Comparison of ENCODE assay signal across 1 cellular context in the genomic region with DNA sequence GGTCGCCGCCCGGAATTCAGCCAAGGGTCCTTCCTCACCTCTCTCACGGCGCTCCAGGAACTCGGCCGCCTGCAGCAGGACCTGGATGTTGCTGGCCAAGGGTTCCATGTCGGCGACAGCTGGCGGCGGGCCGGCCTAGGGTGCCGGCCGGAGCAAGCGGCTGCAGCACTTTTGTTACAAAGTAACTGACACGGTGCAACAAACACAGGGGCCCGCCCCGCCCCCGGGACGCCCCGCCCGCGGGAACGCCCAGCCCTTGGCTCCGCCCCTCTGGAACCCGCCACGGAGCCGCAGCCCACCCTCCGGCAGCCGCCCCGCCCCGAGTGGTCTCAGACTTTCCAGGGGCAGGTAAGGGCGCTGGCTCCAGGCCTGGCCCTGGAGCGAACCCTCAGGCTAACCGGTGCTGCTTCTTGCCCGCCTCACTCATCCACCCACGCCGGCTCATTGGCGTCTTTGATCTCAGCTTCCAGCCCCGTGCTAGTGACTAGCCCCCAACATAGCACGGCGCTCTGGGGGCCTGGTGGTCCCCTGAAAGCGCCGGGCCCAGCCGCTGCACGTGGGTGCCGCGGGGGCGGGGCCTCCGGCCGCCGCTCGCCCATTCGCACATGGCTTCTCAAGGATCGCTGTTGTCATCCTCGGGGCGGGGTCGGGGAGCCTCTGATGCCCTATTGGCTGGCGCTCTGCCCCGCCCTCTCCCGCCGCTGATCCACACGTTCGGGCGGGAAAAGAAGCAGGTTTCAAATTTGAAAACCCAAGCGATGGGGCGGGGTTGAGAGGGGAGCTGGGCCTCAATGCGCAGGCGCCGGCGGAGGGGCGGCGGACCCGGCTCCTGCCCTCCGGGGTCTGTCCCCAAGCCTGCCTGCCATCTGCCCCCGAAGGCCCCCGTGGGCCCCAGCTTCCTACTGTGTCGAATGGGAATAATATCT.
A peak's percentile ranks its signal among the peaks of the same experiment; 100 is the strongest.
TF ChIP-seq lines count a peak whose summit lies in the region.

A gene with protein sequence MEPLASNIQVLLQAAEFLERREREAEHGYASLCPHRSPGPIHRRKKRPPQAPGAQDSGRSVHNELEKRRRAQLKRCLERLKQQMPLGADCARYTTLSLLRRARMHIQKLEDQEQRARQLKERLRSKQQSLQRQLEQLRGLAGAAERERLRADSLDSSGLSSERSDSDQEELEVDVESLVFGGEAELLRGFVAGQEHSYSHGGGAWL (minus strand): TSS at position 176 of the 926 bp plus-strand sequence. CDS start 68 bp downstream, at position 108.

TF ChIP-seq in HEK293, 187 proteins besides CTCF, POLR2A, EP300 and RAD21 (continued from another document and continues in another):
- TF ChIP-seq KLF9 (tag by site-specific recombination; IDR thresholded peaks at IDR 0.05; ENCODE audit: low read depth): peak; percentile 94
- TF ChIP-seq ZNF239 (tag by site-specific recombination; IDR thresholded peaks at IDR 0.05): no peak
- peak; percentile 64; the same call in 1 of the 2 replicates for TF ChIP-seq ZNF24 (tag by site-specific recombination; IDR thresholded peaks at IDR 0.05)
- TF ChIP-seq ZNF596 (tag by site-specific recombination; IDR thresholded peaks at IDR 0.05): 0 out of 2 replicates have a peak, but pooled peaks have one; percentile 3
- TF ChIP-seq ZNF660 (tag by site-specific recombination; IDR thresholded peaks at IDR 0.05): 0 out of 2 replicates have a peak, but pooled peaks have one; percentile 23
- TF ChIP-seq ZNF138 (tag by site-specific recombination; IDR thresholded peaks at IDR 0.05; ENCODE audit: borderline replicate concordance): no peak
- no peak for TF ChIP-seq ZNF112 (tag by site-specific recombination; IDR thresholded peaks at IDR 0.05)
- TF ChIP-seq ZNF10 (tag by site-specific recombination; IDR thresholded peaks at IDR 0.05): peak; percentile 48; the same call in 1 of the 2 replicates
- TF ChIP-seq, protein P1, sequence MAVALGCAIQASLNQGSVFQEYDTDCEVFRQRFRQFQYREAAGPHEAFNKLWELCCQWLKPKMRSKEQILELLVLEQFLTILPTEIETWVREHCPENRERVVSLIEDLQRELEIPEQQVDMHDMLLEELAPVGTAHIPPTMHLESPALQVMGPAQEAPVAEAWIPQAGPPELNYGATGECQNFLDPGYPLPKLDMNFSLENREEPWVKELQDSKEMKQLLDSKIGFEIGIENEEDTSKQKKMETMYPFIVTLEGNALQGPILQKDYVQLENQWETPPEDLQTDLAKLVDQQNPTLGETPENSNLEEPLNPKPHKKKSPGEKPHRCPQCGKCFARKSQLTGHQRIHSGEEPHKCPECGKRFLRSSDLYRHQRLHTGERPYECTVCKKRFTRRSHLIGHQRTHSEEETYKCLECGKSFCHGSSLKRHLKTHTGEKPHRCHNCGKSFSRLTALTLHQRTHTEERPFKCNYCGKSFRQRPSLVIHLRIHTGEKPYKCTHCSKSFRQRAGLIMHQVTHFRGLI (tag by site-specific recombination; IDR thresholded peaks at IDR 0.05): 0 out of 2 replicates have a peak, but pooled peaks have one; percentile 61
- TF ChIP-seq GLIS1 (tag by site-specific recombination; IDR thresholded peaks at IDR 0.05): peak; percentile 70
- peak; percentile 79 for TF ChIP-seq KLF1 (tag by site-specific recombination; IDR thresholded peaks at IDR 0.05)
- TF ChIP-seq ZNF324 (tag by site-specific recombination; IDR thresholded peaks at IDR 0.05): peak; percentile 74
- peak; percentile 33; the same call in 1 of the 2 replicates for TF ChIP-seq ZBTB8A (tag by site-specific recombination; IDR thresholded peaks at IDR 0.05)
- TF ChIP-seq SP7 (tag by site-specific recombination; IDR thresholded peaks at IDR 0.05): peak; percentile 64; the same call in 1 of the 2 replicates
- TF ChIP-seq, protein P2, sequence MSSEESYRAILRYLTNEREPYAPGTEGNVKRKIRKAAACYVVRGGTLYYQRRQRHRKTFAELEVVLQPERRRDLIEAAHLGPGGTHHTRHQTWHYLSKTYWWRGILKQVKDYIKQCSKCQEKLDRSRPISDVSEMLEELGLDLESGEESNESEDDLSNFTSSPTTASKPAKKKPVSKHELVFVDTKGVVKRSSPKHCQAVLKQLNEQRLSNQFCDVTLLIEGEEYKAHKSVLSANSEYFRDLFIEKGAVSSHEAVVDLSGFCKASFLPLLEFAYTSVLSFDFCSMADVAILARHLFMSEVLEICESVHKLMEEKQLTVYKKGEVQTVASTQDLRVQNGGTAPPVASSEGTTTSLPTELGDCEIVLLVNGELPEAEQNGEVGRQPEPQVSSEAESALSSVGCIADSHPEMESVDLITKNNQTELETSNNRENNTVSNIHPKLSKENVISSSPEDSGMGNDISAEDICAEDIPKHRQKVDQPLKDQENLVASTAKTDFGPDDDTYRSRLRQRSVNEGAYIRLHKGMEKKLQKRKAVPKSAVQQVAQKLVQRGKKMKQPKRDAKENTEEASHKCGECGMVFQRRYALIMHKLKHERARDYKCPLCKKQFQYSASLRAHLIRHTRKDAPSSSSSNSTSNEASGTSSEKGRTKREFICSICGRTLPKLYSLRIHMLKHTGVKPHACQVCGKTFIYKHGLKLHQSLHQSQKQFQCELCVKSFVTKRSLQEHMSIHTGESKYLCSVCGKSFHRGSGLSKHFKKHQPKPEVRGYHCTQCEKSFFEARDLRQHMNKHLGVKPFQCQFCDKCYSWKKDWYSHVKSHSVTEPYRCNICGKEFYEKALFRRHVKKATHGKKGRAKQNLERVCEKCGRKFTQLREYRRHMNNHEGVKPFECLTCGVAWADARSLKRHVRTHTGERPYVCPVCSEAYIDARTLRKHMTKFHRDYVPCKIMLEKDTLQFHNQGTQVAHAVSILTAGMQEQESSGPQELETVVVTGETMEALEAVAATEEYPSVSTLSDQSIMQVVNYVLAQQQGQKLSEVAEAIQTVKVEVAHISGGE (tag by site-specific recombination; conservative IDR thresholded peaks at IDR 0.05; ENCODE audit: low read depth): peak; percentile 89
- TF ChIP-seq, protein P3, sequence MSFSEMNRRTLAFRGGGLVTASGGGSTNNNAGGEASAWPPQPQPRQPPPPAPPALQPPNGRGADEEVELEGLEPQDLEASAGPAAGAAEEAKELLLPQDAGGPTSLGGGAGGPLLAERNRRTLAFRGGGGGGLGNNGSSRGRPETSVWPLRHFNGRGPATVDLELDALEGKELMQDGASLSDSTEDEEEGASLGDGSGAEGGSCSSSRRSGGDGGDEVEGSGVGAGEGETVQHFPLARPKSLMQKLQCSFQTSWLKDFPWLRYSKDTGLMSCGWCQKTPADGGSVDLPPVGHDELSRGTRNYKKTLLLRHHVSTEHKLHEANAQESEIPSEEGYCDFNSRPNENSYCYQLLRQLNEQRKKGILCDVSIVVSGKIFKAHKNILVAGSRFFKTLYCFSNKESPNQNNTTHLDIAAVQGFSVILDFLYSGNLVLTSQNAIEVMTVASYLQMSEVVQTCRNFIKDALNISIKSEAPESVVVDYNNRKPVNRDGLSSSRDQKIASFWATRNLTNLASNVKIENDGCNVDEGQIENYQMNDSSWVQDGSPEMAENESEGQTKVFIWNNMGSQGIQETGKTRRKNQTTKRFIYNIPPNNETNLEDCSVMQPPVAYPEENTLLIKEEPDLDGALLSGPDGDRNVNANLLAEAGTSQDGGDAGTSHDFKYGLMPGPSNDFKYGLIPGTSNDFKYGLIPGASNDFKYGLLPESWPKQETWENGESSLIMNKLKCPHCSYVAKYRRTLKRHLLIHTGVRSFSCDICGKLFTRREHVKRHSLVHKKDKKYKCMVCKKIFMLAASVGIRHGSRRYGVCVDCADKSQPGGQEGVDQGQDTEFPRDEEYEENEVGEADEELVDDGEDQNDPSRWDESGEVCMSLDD (tag by site-specific recombination; IDR thresholded peaks at IDR 0.05): peak; percentile 90
- peak; percentile 96 for TF ChIP-seq SP3 (tag by site-specific recombination; IDR thresholded peaks at IDR 0.05)
- TF ChIP-seq EGR2 (tag by site-specific recombination; IDR thresholded peaks at IDR 0.05; ENCODE audit: low read depth): peak; percentile 88
- no peak for TF ChIP-seq ZNF114 (tag by site-specific recombination; IDR thresholded peaks at IDR 0.05)
- TF ChIP-seq ZNF707 (tag by site-specific recombination; IDR thresholded peaks at IDR 0.05): no peak
- peak; percentile 100 for TF ChIP-seq GLIS2 (tag by site-specific recombination; IDR thresholded peaks at IDR 0.05)
- TF ChIP-seq ZXDB (tag by site-specific recombination; IDR thresholded peaks at IDR 0.05): peak; percentile 100
- TF ChIP-seq, protein P4, sequence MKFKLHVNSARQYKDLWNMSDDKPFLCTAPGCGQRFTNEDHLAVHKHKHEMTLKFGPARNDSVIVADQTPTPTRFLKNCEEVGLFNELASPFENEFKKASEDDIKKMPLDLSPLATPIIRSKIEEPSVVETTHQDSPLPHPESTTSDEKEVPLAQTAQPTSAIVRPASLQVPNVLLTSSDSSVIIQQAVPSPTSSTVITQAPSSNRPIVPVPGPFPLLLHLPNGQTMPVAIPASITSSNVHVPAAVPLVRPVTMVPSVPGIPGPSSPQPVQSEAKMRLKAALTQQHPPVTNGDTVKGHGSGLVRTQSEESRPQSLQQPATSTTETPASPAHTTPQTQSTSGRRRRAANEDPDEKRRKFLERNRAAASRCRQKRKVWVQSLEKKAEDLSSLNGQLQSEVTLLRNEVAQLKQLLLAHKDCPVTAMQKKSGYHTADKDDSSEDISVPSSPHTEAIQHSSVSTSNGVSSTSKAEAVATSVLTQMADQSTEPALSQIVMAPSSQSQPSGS (tag by site-specific recombination; IDR thresholded peaks at IDR 0.05; ENCODE audit: low read depth): peak; percentile 40
- TF ChIP-seq ZNF558 (tag by site-specific recombination; IDR thresholded peaks at IDR 0.05): no peak
- TF ChIP-seq OSR2 (tag by site-specific recombination; IDR thresholded peaks at IDR 0.05): 0 out of 2 replicates have a peak, but pooled peaks have one; percentile 9
- TF ChIP-seq ZFHX2 (tag by site-specific recombination; conservative IDR thresholded peaks at IDR 0.05): peak; percentile 95
- peak; percentile 77 for TF ChIP-seq ZSCAN30 (tag by site-specific recombination; IDR thresholded peaks at IDR 0.05)
- TF ChIP-seq ZBTB48 (tag by site-specific recombination; IDR thresholded peaks at IDR 0.05): peak; percentile 90
- TF ChIP-seq ZNF19 (tag by site-specific recombination; IDR thresholded peaks at IDR 0.05; ENCODE audit: low read depth): no peak
- TF ChIP-seq KLF7 (tag by site-specific recombination; IDR thresholded peaks at IDR 0.05; ENCODE audit: borderline replicate concordance): peak; percentile 82; the same call in 1 of the 2 replicates
- peak; percentile 69 for TF ChIP-seq KLF16 (tag by site-specific recombination; IDR thresholded peaks at IDR 0.05)
- TF ChIP-seq, protein P5, sequence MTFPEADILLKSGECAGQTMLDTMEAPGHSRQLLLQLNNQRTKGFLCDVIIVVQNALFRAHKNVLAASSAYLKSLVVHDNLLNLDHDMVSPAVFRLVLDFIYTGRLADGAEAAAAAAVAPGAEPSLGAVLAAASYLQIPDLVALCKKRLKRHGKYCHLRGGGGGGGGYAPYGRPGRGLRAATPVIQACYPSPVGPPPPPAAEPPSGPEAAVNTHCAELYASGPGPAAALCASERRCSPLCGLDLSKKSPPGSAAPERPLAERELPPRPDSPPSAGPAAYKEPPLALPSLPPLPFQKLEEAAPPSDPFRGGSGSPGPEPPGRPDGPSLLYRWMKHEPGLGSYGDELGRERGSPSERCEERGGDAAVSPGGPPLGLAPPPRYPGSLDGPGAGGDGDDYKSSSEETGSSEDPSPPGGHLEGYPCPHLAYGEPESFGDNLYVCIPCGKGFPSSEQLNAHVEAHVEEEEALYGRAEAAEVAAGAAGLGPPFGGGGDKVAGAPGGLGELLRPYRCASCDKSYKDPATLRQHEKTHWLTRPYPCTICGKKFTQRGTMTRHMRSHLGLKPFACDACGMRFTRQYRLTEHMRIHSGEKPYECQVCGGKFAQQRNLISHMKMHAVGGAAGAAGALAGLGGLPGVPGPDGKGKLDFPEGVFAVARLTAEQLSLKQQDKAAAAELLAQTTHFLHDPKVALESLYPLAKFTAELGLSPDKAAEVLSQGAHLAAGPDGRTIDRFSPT (tag by site-specific recombination; IDR thresholded peaks at IDR 0.05): peak; percentile 11; the same call in 1 of the 2 replicates
- no peak for TF ChIP-seq ZNF544 (tag by site-specific recombination; IDR thresholded peaks at IDR 0.05)
- TF ChIP-seq BCL11B (tag by site-specific recombination; IDR thresholded peaks at IDR 0.05; ENCODE audit: low read depth): peak; percentile 75; the same call in 1 of the 2 replicates
- peak; percentile 18; the same call in 1 of the 2 replicates for TF ChIP-seq ZNF600 (tag by site-specific recombination; IDR thresholded peaks at IDR 0.05)
- peak; percentile 99 for TF ChIP-seq ZEB2 (tag by site-specific recombination; IDR thresholded peaks at IDR 0.05)
- TF ChIP-seq ZNF274 (IDR thresholded peaks at IDR 0.05; ENCODE audit: low read length): no peak
- TF ChIP-seq ZNF274 (tag by site-specific recombination; IDR thresholded peaks at IDR 0.05; ENCODE audit: borderline replicate concordance): no peak
- TF ChIP-seq, protein P6, sequence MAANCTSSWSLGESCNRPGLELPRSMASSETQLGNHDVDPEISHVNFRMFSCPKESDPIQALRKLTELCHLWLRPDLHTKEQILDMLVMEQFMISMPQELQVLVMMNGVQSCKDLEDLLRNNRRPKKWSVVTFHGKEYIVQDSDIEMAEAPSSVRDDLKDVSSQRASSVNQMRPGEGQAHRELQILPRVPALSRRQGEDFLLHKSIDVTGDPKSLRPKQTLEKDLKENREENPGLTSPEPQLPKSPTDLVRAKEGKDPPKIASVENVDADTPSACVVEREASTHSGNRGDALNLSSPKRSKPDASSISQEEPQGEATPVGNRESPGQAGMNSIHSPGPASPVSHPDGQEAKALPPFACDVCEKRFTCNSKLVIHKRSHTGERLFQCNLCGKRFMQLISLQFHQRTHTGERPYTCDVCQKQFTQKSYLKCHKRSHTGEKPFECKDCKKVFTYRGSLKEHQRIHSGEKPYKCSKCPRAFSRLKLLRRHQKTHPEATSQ (tag by site-specific recombination; IDR thresholded peaks at IDR 0.05): peak; percentile 62; the same call in 1 of the 2 replicates
- TF ChIP-seq ZNF394 (tag by site-specific recombination; IDR thresholded peaks at IDR 0.05; ENCODE audit: borderline replicate concordance): peak; percentile 84
- no peak for TF ChIP-seq ZBTB21 (tag by site-specific recombination; IDR thresholded peaks at IDR 0.05)
- TF ChIP-seq ZNF843 (tag by site-specific recombination; IDR thresholded peaks at IDR 0.05): peak; percentile 70
- peak; percentile 92 for TF ChIP-seq SP2 (tag by site-specific recombination; IDR thresholded peaks at IDR 0.05)
- peak; percentile 9; the same call in 1 of the 2 replicates for TF ChIP-seq ZBTB20 (tag by site-specific recombination; IDR thresholded peaks at IDR 0.05)
- peak; percentile 45; the same call in 1 of the 2 replicates for TF ChIP-seq OVOL3 (tag by site-specific recombination; IDR thresholded peaks at IDR 0.05)
- no peak for TF ChIP-seq ZNF701 (tag by site-specific recombination; IDR thresholded peaks at IDR 0.05)
- peak; percentile 99 for TF ChIP-seq ZFP69B (tag by site-specific recombination; IDR thresholded peaks at IDR 0.05)
